Comparison of ENCODE assay signal across 26 cellular contexts in the genomic region with DNA sequence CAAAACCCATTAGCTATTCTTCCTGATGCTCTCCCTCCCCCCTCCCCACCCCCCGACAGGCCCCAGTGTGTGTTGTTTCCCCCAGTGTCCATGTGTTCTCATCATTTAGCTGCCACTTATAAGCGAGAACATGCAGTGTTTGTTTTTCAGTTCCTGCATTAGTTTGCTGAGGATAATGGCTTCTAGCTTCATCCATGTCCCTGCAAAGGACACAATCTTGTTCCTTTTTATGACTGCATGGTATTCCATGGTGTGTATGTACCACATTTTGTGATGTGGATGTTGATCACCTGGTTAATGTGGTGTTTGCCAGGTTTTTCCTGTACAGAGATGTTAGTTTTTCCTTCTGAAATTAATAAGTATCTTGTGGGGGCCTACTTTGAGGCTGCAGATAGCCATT. TPM values are rescaled to one million over a fixed set of nuclear protein-coding genes. Genes with fewer than 3 reads are reported as not detected.
"Had no signal": no experiment of that assay in that cellular context is flagged by ENCODE, and none has a peak within 500 bp of the region (broad histone marks: within the 10 kb centered on the region; RNA-seq: fewer than 3 reads in every experiment).

No MANE protein-coding gene starts in this region.

- H3K4me1 ChIP-seq: stomach, suprapubic skin, testis, thyroid gland, tibial artery, tibial nerve, transverse colon, upper lobe of left lung, upper lobe of right lung, uterus, vagina had no signal

- DNase-seq: stimulated activated CD4-positive, alpha-beta T cell treated with anti-CD3 and anti-CD28 coated beads, Interleukin-2, amount 100 ng/mL, for 48 hours; stimulated activated CD4-positive, alpha-beta T cell treated with anti-CD3 and anti-CD28 coated beads, Interleukin-4, amount 100 ng/mL, for 1 hour; stimulated activated CD4-positive, alpha-beta T cell treated with anti-CD3 and anti-CD28 coated beads, Interleukin-4, amount 100 ng/mL, for 24 hours; stimulated activated CD4-positive, alpha-beta T cell treated with anti-CD3 and anti-CD28 coated beads, Interleukin-4, amount 100 ng/mL, for 4 hours; stimulated activated CD8-positive, alpha-beta memory T cell treated with anti-CD3 and anti-CD28 coated beads, Interleukin-4, amount 100 ng/mL, for 48 hours; stimulated activated naive B cell treated with anti-CD40 and anti-IgM and Interleukin-4, amounts not matched to agents 10 μg/mL and 1 μg/mL and 100 μg/mL, for 72 hours; stimulated activated naive CD4-positive, alpha-beta T cell; stimulated activated naive CD4-positive, alpha-beta T cell treated with Interleukin-2 at 50 U/mL for 16 hours; stimulated activated naive CD8-positive, alpha-beta T cell treated with anti-CD3 and anti-CD28 coated beads, Interleukin-15, amount 100 ng/mL, for 72 hours; stimulated activated naive CD8-positive, alpha-beta T cell treated with anti-CD3 and anti-CD28 coated beads, Interleukin-15, Interleukin-2, amounts not matched to agents 100 U/mL and 50 U/mL, for 24 hours; stomach; substantia nigra; testis; thyroid gland; tibial artery; transverse colon; upper lobe of left lung; upper lobe of right lung; uterus had no signal

- ATAC-seq: stimulated activated effector memory CD8-positive, alpha-beta T cell treated with anti-CD3 and anti-CD28 coated beads, Interleukin-12 subunit alpha, Interleukin-12 subunit beta, amount 100 ng/mL, for 72 hours; stimulated activated memory B cell treated with anti-CD40 and anti-IgM and Interleukin-4, amounts not matched to agents 10 μg/mL and 1 μg/mL and 100 μg/mL, for 72 hours; stimulated activated naive CD8-positive, alpha-beta T cell treated with anti-CD3 and anti-CD28 coated beads, Interleukin-15, amount 100 ng/mL, for 72 hours; stimulated activated naive CD8-positive, alpha-beta T cell treated with anti-CD3 and anti-CD28 coated beads, Interleukin-15, Interleukin-2, amounts not matched to agents 100 U/mL and 50 U/mL, for 24 hours had no signal

- H3K36me3 ChIP-seq: stomach, suprapubic skin, thoracic aorta, thyroid gland, tibial artery, tibial nerve, transverse colon, upper lobe of left lung, upper lobe of right lung, uterus, vagina had no signal

- H3K4me3 ChIP-seq: stomach, suprapubic skin, testis, thoracic aorta, thyroid gland, tibial artery, tibial nerve, transverse colon, upper lobe of left lung, upper lobe of right lung, uterus, vagina had no signal

- H3K9me3 ChIP-seq: stomach, suprapubic skin, testis, thoracic aorta, thyroid gland, tibial artery, tibial nerve, transverse colon, upper lobe of left lung, upper lobe of right lung, uterus, vagina had no signal

- H3K27me3 ChIP-seq: testis, thyroid gland, upper lobe of left lung, upper lobe of right lung, uterus, vagina had no signal

- H3K27ac ChIP-seq: stomach, suprapubic skin, testis, thoracic aorta, thyroid gland, tibial artery, tibial nerve, transverse colon, upper lobe of left lung, upper lobe of right lung, uterus, vagina had no signal

- FAIRE-seq: urothelium cell line had no signal

RNA-seq across cellular contexts. Expression of gene TDRD12, which starts 31.5 kb away (rescaled TPM):
- total RNA-seq: thoracic aorta, upper lobe of right lung had no signal
